Comparison of ENCODE assay signal across 28 cellular contexts in genomic region chr16:78738557-78738956, GRCh38.
"Had no signal": no experiment of that assay in that cellular context is flagged by ENCODE, and none has a peak within 500 bp of the region (broad histone marks: within the 10 kb centered on the region; RNA-seq: fewer than 3 reads in every experiment).

No MANE protein-coding gene starts in this region.

- H3K27me3 ChIP-seq: colonic mucosa, esophagus squamous epithelium, gastrocnemius medialis, heart right ventricle had no signal

- H3K4me1 ChIP-seq: esophagus squamous epithelium, gastrocnemius medialis, lower lobe of right lung had no signal

- H3K27me3 Mint-ChIP-seq: dendritic cell treated with granulocyte-macrophage colony-stimulating factor and Interleukin-4, amounts not matched to agents 40 ng/mL and 50 ng/mL, for 4 days; effector memory CD8-positive, alpha-beta T cell had no signal

- H3K36me3 ChIP-seq: colonic mucosa, esophagus squamous epithelium, gastrocnemius medialis, heart right ventricle, lower lobe of right lung had no signal

- ATAC-seq: effector memory CD8-positive, alpha-beta T cell; esophagus mucosa; gastrocnemius medialis; heart right ventricle; left colon; left lobe of liver; left ventricle myocardium superior; lower lobe of right lung; mucosa of descending colon had no signal

- H3K4me3 Mint-ChIP-seq: dendritic cell treated with granulocyte-macrophage colony-stimulating factor and Interleukin-4, amounts not matched to agents 40 ng/mL and 50 ng/mL, for 4 days; effector memory CD8-positive, alpha-beta T cell; endodermal cell; mesothelial cell of epicardium had no signal

- H3K4me3 ChIP-seq: colonic mucosa, esophagus squamous epithelium, gastrocnemius medialis, heart right ventricle, lower lobe of right lung, mucosa of descending colon had no signal

- H3K27ac ChIP-seq: colonic mucosa, epithelial cell of prostate, esophagus squamous epithelium, gastrocnemius medialis, heart right ventricle, lower lobe of right lung had no signal

- FAIRE-seq: endometrium, kidney had no signal

- H3K36me3 Mint-ChIP-seq: mesothelial cell of epicardium had no signal

- H3K9me3 Mint-ChIP-seq: dendritic cell treated with granulocyte-macrophage colony-stimulating factor and Interleukin-4, amounts not matched to agents 40 ng/mL and 50 ng/mL, for 4 days; effector memory CD8-positive, alpha-beta T cell; mesothelial cell of epicardium had no signal

- H3K9me3 ChIP-seq: colonic mucosa, esophagus squamous epithelium, gastrocnemius medialis, heart right ventricle, lower lobe of right lung, mucosa of descending colon had no signal

- DNase-seq: colonic mucosa; cortex of kidney; effector CD8-positive, alpha-beta T cell; effector memory CD8-positive, alpha-beta T cell; endodermal cell; erythroblast; esophagus squamous epithelium; foreskin fibroblast; foreskin melanocyte; gastrocnemius medialis; glutamatergic neuron; head of caudate nucleus; heart right ventricle; hippocampal formation; islet precursor cell; kidney; kidney glomerular epithelial cell; left colon; left ventricle myocardium superior; lower lobe of right lung; mesenchymal stem cell; mucosa of descending colon had no signal

- H3K27ac Mint-ChIP-seq: dendritic cell treated with granulocyte-macrophage colony-stimulating factor and Interleukin-4, amounts not matched to agents 40 ng/mL and 50 ng/mL, for 4 days; endodermal cell; mesothelial cell of epicardium had no signal
